1 cellular context compared by ENCODE assay signal in genomic region chr9:94166237-94167054, GRCh38.
TF ChIP-seq lines count a peak whose summit lies in the region.

No MANE protein-coding gene starts in this region.

TF ChIP-seq in K562, 482 proteins besides CTCF, POLR2A, EP300 and RAD21 (continued from another document and continues in another):
- TF ChIP-seq ZNF280A (IDR thresholded peaks at IDR 0.05; ENCODE audit: low read depth, partially characterized antibody) (no peak), TCF15 (CRISPR knock-in tag; IDR thresholded peaks at IDR 0.05) (no peak), RBM34 (IDR thresholded peaks at IDR 0.05; ENCODE audit: borderline replicate concordance, insufficient read depth, low read length) (no peak), CBFA2T3 (IDR thresholded peaks at IDR 0.05) (no peak), ZNF324 (CRISPR knock-in tag; IDR thresholded peaks at IDR 0.05) (no peak), MBD2 (IDR thresholded peaks at IDR 0.05; ENCODE audit: borderline replicate concordance, low read depth) (peak; percentile 95), ZNF699 (CRISPR knock-in tag; IDR thresholded peaks at IDR 0.05; ENCODE audit: insufficient replicate concordance) (no peak), PURB (CRISPR knock-in tag; IDR thresholded peaks at IDR 0.05; ENCODE audit: low read depth) (no peak), CBX2 (IDR thresholded peaks at IDR 0.05; ENCODE audit: insufficient read depth, low read length, poor library complexity, severe bottlenecking) (no peak), ZKSCAN8 (CRISPR knock-in tag; IDR thresholded peaks at IDR 0.05) (no peak), CLOCK (CRISPR knock-in tag; IDR thresholded peaks at IDR 0.05; ENCODE audit: borderline replicate concordance) (no peak), NR2C1 (IDR thresholded peaks at IDR 0.05) (peak; percentile 48; the same call in 1 of the 2 replicates), NR2C1 (tag; IDR thresholded peaks at IDR 0.05) (no peak; the same call in 1 of the 2 replicates), E2F8 (IDR thresholded peaks at IDR 0.05; ENCODE audit: low read depth, partially characterized antibody) (peak; percentile 88), GTF3C2 (IDR thresholded peaks at IDR 0.05; ENCODE audit: borderline replicate concordance, extremely low read depth, insufficient read length) (no peak), ZNF76 (CRISPR knock-in tag; IDR thresholded peaks at IDR 0.05; ENCODE audit: borderline replicate concordance) (peak; percentile 53; the same call in 1 of the 2 replicates), ZNF445 (CRISPR knock-in tag; IDR thresholded peaks at IDR 0.05; ENCODE audit: low read depth) (no peak), NFYB (IDR thresholded peaks at IDR 0.05; ENCODE audit: extremely low read depth, insufficient read length) (peak; percentile 93), ZBTB17 (CRISPR knock-in tag; IDR thresholded peaks at IDR 0.05) (no peak), SMARCE1 (IDR thresholded peaks at IDR 0.05) (no peak), HDAC6 (IDR thresholded peaks at IDR 0.05; ENCODE audit: low read depth, low read length) (no peak), REST (CRISPR knock-in tag; IDR thresholded peaks at IDR 0.05; ENCODE audit: low read depth) (peak; percentile 52; the same call in 1 of the 2 replicates), VEZF1 (CRISPR knock-in tag; IDR thresholded peaks at IDR 0.05) (peak; percentile 99), ZNF561 (CRISPR knock-in tag; conservative IDR thresholded peaks at IDR 0.05) (no peak), ZNF23 (CRISPR knock-in tag; IDR thresholded peaks at IDR 0.05) (no peak), MTF1 (CRISPR knock-in tag; IDR thresholded peaks at IDR 0.05; ENCODE audit: borderline replicate concordance) (no peak), MCM5 (IDR thresholded peaks at IDR 0.05; ENCODE audit: low read depth) (no peak), ATF3 (IDR thresholded peaks at IDR 0.05) (peak; percentile 93), ATF3 (CRISPR knock-in tag; conservative IDR thresholded peaks at IDR 0.05) (no peak), ZNF398 (CRISPR knock-in tag; IDR thresholded peaks at IDR 0.05) (no peak), RFX7 (CRISPR knock-in tag; IDR thresholded peaks at IDR 0.05) (no peak), ZNF436 (CRISPR knock-in tag; IDR thresholded peaks at IDR 0.05) (no peak), IRF1 (CRISPR knock-in tag; IDR thresholded peaks at IDR 0.05; ENCODE audit: borderline replicate concordance) (no peak), ARID3B (CRISPR knock-in tag; IDR thresholded peaks at IDR 0.05; ENCODE audit: borderline replicate concordance) (no peak), MYBL2 (IDR thresholded peaks at IDR 0.05; ENCODE audit: low read depth) (no peak), MYBL2 (CRISPR knock-in tag; IDR thresholded peaks at IDR 0.05; ENCODE audit: borderline replicate concordance) (no peak), RNF2 (IDR thresholded peaks at IDR 0.05) (no peak; the same call in 1 of the 2 replicates), GTF2A2 (tag; IDR thresholded peaks at IDR 0.05) (peak; percentile 51; the same call in 1 of the 2 replicates)
